Comparison of ENCODE assay signal across 15 cellular contexts in the genomic region with DNA sequence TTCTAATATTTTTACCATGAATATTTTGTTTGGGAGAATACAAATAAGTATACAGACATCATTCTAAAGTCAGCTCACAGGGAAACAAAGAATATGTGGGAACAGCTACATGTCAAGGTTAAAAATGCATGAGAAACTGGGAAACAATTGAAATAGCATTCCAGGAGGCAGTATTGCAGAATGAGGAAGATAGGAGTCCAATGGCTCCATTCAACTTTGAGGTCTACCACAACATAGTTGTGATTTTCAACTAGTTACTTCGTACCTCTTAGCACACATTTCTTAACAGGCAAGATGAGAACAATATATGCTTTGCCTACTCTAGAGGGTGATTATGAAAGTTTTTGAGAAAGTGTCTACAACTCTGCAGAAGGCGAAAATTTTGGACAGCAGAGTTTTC. TPM values are rescaled to one million over a fixed set of nuclear protein-coding genes. Genes with fewer than 3 reads are reported as not detected.
DNase-seq lines count a peak whose midpoint lies in the region; ATAC-seq, FAIRE-seq and TF ChIP-seq lines count a peak whose summit lies in the region.
"Had no signal": no experiment of that assay in that cellular context is flagged by ENCODE, and none has a peak within 500 bp of the region (broad histone marks: within the 10 kb centered on the region; RNA-seq: fewer than 3 reads in every experiment).

No MANE protein-coding gene starts in this region.

- peak; percentile 9; the same call in 1 of the 2 replicates for TF ChIP-seq CTCF in AG10803 (conservative IDR thresholded peaks at IDR 0.05; ENCODE audit: low read length)
- TF ChIP-seq CTCF in lower lobe of right lung (IDR thresholded peaks at IDR 0.05) = no peak
- TF ChIP-seq CTCF in tibial artery (IDR thresholded peaks at IDR 0.05) = no peak
- no peak for TF ChIP-seq CTCF in D721Med (IDR thresholded peaks at IDR 0.05; ENCODE audit: insufficient read depth, missing control alignments)

- no peaks in the 10 kb centered on the region for H3K36me3 ChIP-seq in lower lobe of right lung
- no peaks in the 10 kb centered on the region for H3K36me3 ChIP-seq in tibial artery

- intact Hi-C loops in lower lobe of right lung (cut with DNase I) = no loop called here
- intact Hi-C loops in tibial artery (cut with DNase I; ENCODE audit: low total_unique reads) = no loop called here

- FAIRE-seq in D721Med (lab: Jason Lieb, UNC) = no peak
- FAIRE-seq: small intestine had no signal

- peak; percentile 98 for DNase-seq in AG10803 (ENCODE audit: low read depth)
- peak; percentile 4 for DNase-seq in MV-4-11 (lab: John Stamatoyannopoulos, UW)
- peak; percentile 65 for DNase-seq in dedifferentiated amniotic fluid mesenchymal stem cell (ENCODE audit: extremely low spot score)
- no peak for DNase-seq in lower lobe of right lung
- DNase-seq in tibial artery = no peak
- DNase-seq in T-helper 2 cell = no peak
- DNase-seq in D721Med (ENCODE audit: insufficient read length, low spot score) = no peak
- DNase-seq in KBM-7 = no peak
- DNase-seq: anterior cingulate cortex; immature natural killer cell; naive thymus-derived CD8-positive, alpha-beta T cell; NCI-H2171 treated with DMSO at 0.1 percent for 48 hours; OCI-M1 had no signal

- H3K9me3 ChIP-seq in lower lobe of right lung = no peaks in the 10 kb centered on the region
- no peaks in the 10 kb centered on the region for H3K9me3 ChIP-seq in tibial artery

- ATAC-seq in lower lobe of right lung = peak in 1 of 2 donors; percentile 34
- ATAC-seq: GM23338; naive thymus-derived CD8-positive, alpha-beta T cell had no signal

- H3K27ac ChIP-seq in lower lobe of right lung (peak overlapping the region; percentile 14), tibial artery (no peak overlapping the region)

- no peak overlapping the region for H3K4me3 ChIP-seq in AG10803 (ENCODE audit: low read length)
- no peak overlapping the region for H3K4me3 ChIP-seq in lower lobe of right lung
- H3K4me3 ChIP-seq in tibial artery = no peak overlapping the region
- H3K4me3 ChIP-seq: GM23338 had no signal

- H3K27me3 ChIP-seq in lower lobe of right lung (ENCODE audit: low read depth) (no peaks in the 10 kb centered on the region), tibial artery (no peaks in the 10 kb centered on the region)

- in situ Hi-C loops in KBM-7 (cut with MboI; ENCODE audit: low pct_unique_long_range_greater_than_20kb, low sequenced_read_pairs) = no loop called here

- H3K4me1 ChIP-seq in lower lobe of right lung (no peaks in the 10 kb centered on the region), tibial artery (peaks cover 0 to 2% (median 0%) of the 10 kb centered on the region in 4 donors)

RNA-seq across cellular contexts. Expression of a gene that starts 35.2 kb away (rescaled TPM):
- 272 TPM for total RNA-seq in lower lobe of right lung

Comparison
In these comparisons a context has a peak if more than half of its experiments do, and no peak if none do; other contexts are left out.
1. DNase-seq: peak in AG10803 (single experiment), MV-4-11 (single experiment) and dedifferentiated amniotic fluid mesenchymal stem cell (single experiment); none in lower lobe of right lung (single experiment), tibial artery (0 of 2), T-helper 2 cell (0 of 5), D721Med (single experiment) and KBM-7 (single experiment).